ENCODE assay signal across 16 cellular contexts in genomic region chr14:57846631-57847030, GRCh38. TPM values are rescaled to one million over a fixed set of nuclear protein-coding genes. Genes with fewer than 3 reads are reported as not detected.
A peak's percentile ranks its signal among the peaks of the same experiment; 100 is the strongest.
DNase-seq lines count a peak whose midpoint lies in the region; ATAC-seq and TF ChIP-seq lines count a peak whose summit lies in the region.
"Had no signal": no experiment of that assay in that cellular context is flagged by ENCODE, and none has a peak within 500 bp of the region (broad histone marks: within the 10 kb centered on the region; RNA-seq: fewer than 3 reads in every experiment).

No MANE protein-coding gene starts in this region.

- 8 to 42% methylated on average over 1 to 2 of the region's 2 CpGs for WGBS in transverse colon (ENCODE audit: low coverage in 1 of 2), 2 donors

- peak overlapping the region; percentile 22 to 25 for H3K27ac ChIP-seq in right atrium auricular region
- peak overlapping the region; percentile 50 for H3K27ac ChIP-seq in skeletal muscle tissue (ENCODE audit: low read depth, low read length)
- H3K27ac ChIP-seq in transverse colon: no peak overlapping the region

- CTCF ChIA-PET in MCF 10A (lab: Yijun Ruan, JAX): no interaction called here
- CTCF ChIA-PET in activated CD4-positive, alpha-beta T cell treated with anti-CD3 and anti-CD28 coated beads, Interleukin-2, amount 10 ng/mL, durations not matched to agents 7 days and 5 days (lab: Charles Lee): no interaction called here

- TF ChIP-seq CTCF in fibroblast of mammary gland (conservative IDR thresholded peaks at IDR 0.05; ENCODE audit: control insufficient read depth, insufficient read depth, low read depth, low read length): no peak
- TF ChIP-seq CTCF in right atrium auricular region (IDR thresholded peaks at IDR 0.05): no peak
- TF ChIP-seq CTCF in MCF 10A (IDR thresholded peaks at IDR 0.05; ENCODE audit: unreplicated experiment): no peak
- TF ChIP-seq CTCF in transverse colon (IDR thresholded peaks at IDR 0.05): no peak

- H3K36me3 Mint-ChIP-seq in MCF 10A (ENCODE audit: insufficient read depth, unreplicated experiment): no peaks in the 10 kb centered on the region
- H3K36me3 Mint-ChIP-seq in activated CD4-positive, alpha-beta T cell treated with anti-CD3 and anti-CD28 coated beads, Interleukin-2, amount 10 ng/mL, durations not matched to agents 7 days and 5 days (ENCODE audit: low read depth): no peaks in the 10 kb centered on the region
- H3K36me3 Mint-ChIP-seq in stimulated activated effector memory CD8-positive, alpha-beta T cell treated with anti-CD3 and anti-CD28 coated beads, Interleukin-12 subunit alpha, Interleukin-12 subunit beta, amount 100 ng/mL, for 72 hours: no peaks in the 10 kb centered on the region
- H3K36me3 Mint-ChIP-seq: CD4-positive, alpha-beta memory T cell had no signal

- no peaks in the 10 kb centered on the region for H3K4me1 Mint-ChIP-seq in MCF 10A (ENCODE audit: insufficient read depth, unreplicated experiment)
- H3K4me1 Mint-ChIP-seq in activated CD4-positive, alpha-beta T cell treated with anti-CD3 and anti-CD28 coated beads, Interleukin-2, amount 10 ng/mL, durations not matched to agents 7 days and 5 days: no peaks in the 10 kb centered on the region
- H3K4me1 Mint-ChIP-seq in stimulated activated effector memory CD8-positive, alpha-beta T cell treated with anti-CD3 and anti-CD28 coated beads, Interleukin-12 subunit alpha, Interleukin-12 subunit beta, amount 100 ng/mL, for 72 hours: no peaks in the 10 kb centered on the region
- H3K4me1 Mint-ChIP-seq: B cell; CD4-positive, alpha-beta memory T cell had no signal

- intact Hi-C loops in MCF 10A (cut with micrococcal nuclease): no loop called here
- intact Hi-C loops in transverse colon (cut with DNase I; ENCODE audit: low total_unique reads): no loop called here

- H3K4me1 ChIP-seq in right atrium auricular region (no peaks in the 10 kb centered on the region), skeletal muscle tissue (ENCODE audit: control insufficient read depth in 3 of 3, insufficient read depth in 3 of 3, low read length in 3 of 3) (no peaks in the 10 kb centered on the region), transverse colon (no peaks in the 10 kb centered on the region)

- H3K27me3 ChIP-seq in right atrium auricular region (no peaks in the 10 kb centered on the region), skeletal muscle tissue (ENCODE audit: control insufficient read depth in 3 of 3, insufficient read depth in 3 of 3, low read length in 3 of 3) (no peaks in the 10 kb centered on the region), transverse colon (no peaks in the 10 kb centered on the region)

- DNase-seq in HCEC 1CT (peak; percentile 13), fibroblast of mammary gland (ENCODE audit: low read depth) (peak; percentile 77), right atrium auricular region (ENCODE audit: low spot score) (no peak), MCF 10A (ENCODE audit: unreplicated experiment) (no peak), transverse colon (no peak)
- no peak for DNase-seq in activated CD4-positive, alpha-beta T cell treated with anti-CD3 and anti-CD28 coated beads, Interleukin-2, amount 10 ng/mL, durations not matched to agents 7 days and 5 days
- no peak for DNase-seq in stimulated activated effector memory CD8-positive, alpha-beta T cell treated with anti-CD3 and anti-CD28 coated beads, Interleukin-12 subunit alpha, Interleukin-12 subunit beta, amount 100 ng/mL, for 72 hours (ENCODE audit: low spot score in 2 of 2)
- DNase-seq: CD4-positive, alpha-beta memory T cell; DND-41; GDM1; NCI-H146; NCI-H2081 treated with DMSO at 0.1 percent for 48 hours; NCI-H526 had no signal

- H3K9me3 Mint-ChIP-seq in MCF 10A (ENCODE audit: unreplicated experiment): no peaks in the 10 kb centered on the region
- H3K9me3 Mint-ChIP-seq in activated CD4-positive, alpha-beta T cell treated with anti-CD3 and anti-CD28 coated beads, Interleukin-2, amount 10 ng/mL, durations not matched to agents 7 days and 5 days: no peaks in the 10 kb centered on the region
- no peaks in the 10 kb centered on the region for H3K9me3 Mint-ChIP-seq in stimulated activated effector memory CD8-positive, alpha-beta T cell treated with anti-CD3 and anti-CD28 coated beads, Interleukin-12 subunit alpha, Interleukin-12 subunit beta, amount 100 ng/mL, for 72 hours
- H3K9me3 Mint-ChIP-seq: CD4-positive, alpha-beta memory T cell had no signal

- no peak for TF ChIP-seq POLR2A in transverse colon (IDR thresholded peaks at IDR 0.05)

- no peaks in the 10 kb centered on the region for H3K27me3 Mint-ChIP-seq in MCF 10A (ENCODE audit: insufficient read depth, unreplicated experiment)
- H3K27me3 Mint-ChIP-seq in activated CD4-positive, alpha-beta T cell treated with anti-CD3 and anti-CD28 coated beads, Interleukin-2, amount 10 ng/mL, durations not matched to agents 7 days and 5 days: no peaks in the 10 kb centered on the region
- H3K27me3 Mint-ChIP-seq: B cell had no signal

- no TSS peak for BruUV-seq in MCF 10A (replicated peaks; lab: Mats Ljungman, UMichigan)

- in situ Hi-C loops in transverse colon (cut with MboI; ENCODE audit: low pct_ligation_motif_present in 1 of 4, low pct_unique_long_range_greater_than_20kb in 1 of 4, low sequenced_read_pairs in 3 of 4): no loop called here

- no peak overlapping the region for H3K27ac Mint-ChIP-seq in MCF 10A (ENCODE audit: low read depth, unreplicated experiment)
- H3K27ac Mint-ChIP-seq in activated CD4-positive, alpha-beta T cell treated with anti-CD3 and anti-CD28 coated beads, Interleukin-2, amount 10 ng/mL, durations not matched to agents 7 days and 5 days: no peak overlapping the region
- no peak overlapping the region for H3K27ac Mint-ChIP-seq in stimulated activated effector memory CD8-positive, alpha-beta T cell treated with anti-CD3 and anti-CD28 coated beads, Interleukin-12 subunit alpha, Interleukin-12 subunit beta, amount 100 ng/mL, for 72 hours
- H3K27ac Mint-ChIP-seq: B cell; CD4-positive, alpha-beta memory T cell had no signal

- H3K36me3 ChIP-seq in right atrium auricular region: no peaks in the 10 kb centered on the region
- H3K36me3 ChIP-seq in skeletal muscle tissue (ENCODE audit: control insufficient read depth in 3 of 3, insufficient read depth in 3 of 3, low read length in 3 of 3): no peaks in the 10 kb centered on the region
- no peaks in the 10 kb centered on the region for H3K36me3 ChIP-seq in transverse colon

- ATAC-seq in stimulated activated effector memory CD8-positive, alpha-beta T cell treated with anti-CD3 and anti-CD28 coated beads, Interleukin-12 subunit alpha, Interleukin-12 subunit beta, amount 100 ng/mL, for 72 hours: no peak
- ATAC-seq: PC-3 had no signal

- H3K4me3 ChIP-seq in fibroblast of mammary gland (ENCODE audit: control insufficient read depth, low read depth, low read length) (no peak overlapping the region), right atrium auricular region (no peak overlapping the region), skeletal muscle tissue (ENCODE audit: low read length in 3 of 3) (no peak overlapping the region), transverse colon (no peak overlapping the region)

- H3K9me3 ChIP-seq in right atrium auricular region (no peaks in the 10 kb centered on the region), skeletal muscle tissue (ENCODE audit: control insufficient read depth in 3 of 3, low read length in 3 of 3) (no peaks in the 10 kb centered on the region), transverse colon (no peaks in the 10 kb centered on the region)

- POLR2A ChIA-PET in MCF 10A (lab: Yijun Ruan, JAX): no interaction called here
- POLR2A ChIA-PET in activated CD4-positive, alpha-beta T cell treated with anti-CD3 and anti-CD28 coated beads, Interleukin-2, amount 10 ng/mL, durations not matched to agents 7 days and 5 days (lab: Charles Lee): no interaction called here

- TF ChIP-seq EP300 in transverse colon (IDR thresholded peaks at IDR 0.05; ENCODE audit: low read depth): no peak

- no peak overlapping the region for H3K9ac ChIP-seq in skeletal muscle tissue (ENCODE audit: low read depth in 1 of 3, low read length in 3 of 3)

- H3K4me3 Mint-ChIP-seq in MCF 10A (ENCODE audit: unreplicated experiment): no peak overlapping the region
- no peak overlapping the region for H3K4me3 Mint-ChIP-seq in activated CD4-positive, alpha-beta T cell treated with anti-CD3 and anti-CD28 coated beads, Interleukin-2, amount 10 ng/mL, durations not matched to agents 7 days and 5 days
- H3K4me3 Mint-ChIP-seq in stimulated activated effector memory CD8-positive, alpha-beta T cell treated with anti-CD3 and anti-CD28 coated beads, Interleukin-12 subunit alpha, Interleukin-12 subunit beta, amount 100 ng/mL, for 72 hours: no peak overlapping the region
- H3K4me3 Mint-ChIP-seq: B cell; CD4-positive, alpha-beta memory T cell had no signal

RNA-seq across cellular contexts. Expression of gene SLC35F4, which starts 19.3 kb away (rescaled TPM):
- not detected for total RNA-seq in right atrium auricular region
- total RNA-seq in skeletal muscle tissue: not detected
- total RNA-seq in MCF 10A (2022): not detected in 2 replicates
- not detected for total RNA-seq in activated CD4-positive, alpha-beta T cell treated with anti-CD3 and anti-CD28 coated beads, Interleukin-2, amount 10 ng/mL, durations not matched to agents 7 days and 5 days
- total RNA-seq in transverse colon: not detected
- total RNA-seq: B cell; CD4-positive, alpha-beta memory T cell; PC-3 had no signal

Comparison
In these comparisons a context has a peak if more than half of its experiments do, and no peak if none do; other contexts are left out.
1. DNase-seq: peak in HCEC 1CT (single experiment) and fibroblast of mammary gland (single experiment); none in right atrium auricular region (single experiment), MCF 10A (single experiment), activated CD4-positive, alpha-beta T cell treated with anti-CD3 and anti-CD28 coated beads, Interleukin-2, amount 10 ng/mL, durations not matched to agents 7 days and 5 days (single experiment), stimulated activated effector memory CD8-positive, alpha-beta T cell treated with anti-CD3 and anti-CD28 coated beads, Interleukin-12 subunit alpha, Interleukin-12 subunit beta, amount 100 ng/mL, for 72 hours (0 of 2) and transverse colon (single experiment).
2. H3K27ac ChIP-seq: peak in right atrium auricular region (2 of 2) and skeletal muscle tissue (single experiment); none in transverse colon (0 of 4).